In genomic region chr18:13726228-13726971, GRCh38 we compare ENCODE assay signal across 1 cellular context.
A peak's percentile ranks its signal among the peaks of the same experiment; 100 is the strongest.
TF ChIP-seq lines count a peak whose summit lies in the region.

Gene FAM210A, minus strand, starts transcription at chr18:13726558. Its CDS starts 44,481 bp downstream, at chr18:13682077.
Gene RNMT, plus strand, starts transcription at chr18:13726673. Its CDS starts 4,845 bp downstream, at chr18:13731518.

TF ChIP-seq in K562, 482 proteins besides CTCF, POLR2A, EP300 and RAD21 (continued from another document and continues in another):
- TF ChIP-seq CHD7 (IDR thresholded peaks at IDR 0.05; ENCODE audit: low read depth, low read length) (no peak), FIP1L1 (IDR thresholded peaks at IDR 0.05; ENCODE audit: low read depth, low read length, poor library complexity, severe bottlenecking) (peak; percentile 57), ZNF445 (CRISPR knock-in tag; IDR thresholded peaks at IDR 0.05; ENCODE audit: low read depth) (no peak), HMG20A (CRISPR knock-in tag; conservative IDR thresholded peaks at IDR 0.05) (no peak), MECOM (CRISPR knock-in tag; IDR thresholded peaks at IDR 0.05) (no peak), GTF2B (IDR thresholded peaks at IDR 0.05; ENCODE audit: extremely low read depth, insufficient read length) (no peak), SAFB (IDR thresholded peaks at IDR 0.05; ENCODE audit: borderline replicate concordance, low read depth, low read length) (no peak), SIN3B (IDR thresholded peaks at IDR 0.05; ENCODE audit: low read depth) (peak; percentile 82; the same call in 1 of the 2 replicates), C11orf30 (IDR thresholded peaks at IDR 0.05; ENCODE audit: low read depth) (peak; percentile 94), CBX8 (IDR thresholded peaks at IDR 0.05; ENCODE audit: borderline replicate concordance, extremely low read depth, low read depth, low read length, poor library complexity, severe bottlenecking) (no peak), CEBPZ (IDR thresholded peaks at IDR 0.05; ENCODE audit: borderline replicate concordance, low read depth, low read length) (no peak), ZBED1 (IDR thresholded peaks at IDR 0.05) (no peak), RBM22 (IDR thresholded peaks at IDR 0.05; ENCODE audit: low read depth, low read length, poor library complexity, severe bottlenecking) (no peak), HDGF (IDR thresholded peaks at IDR 0.05) (no peak), ESRRB (CRISPR knock-in tag; IDR thresholded peaks at IDR 0.05; ENCODE audit: borderline replicate concordance) (no peak), ZNF583 (CRISPR knock-in tag; IDR thresholded peaks at IDR 0.05) (no peak), YY1 (IDR thresholded peaks at IDR 0.05; ENCODE audit: borderline replicate concordance in 1 of 3, control insufficient read depth in 1 of 3, extremely low read depth in 1 of 3, insufficient read depth in 3 of 3, insufficient read length in 1 of 3, insufficient replicate concordance in 2 of 3, low read depth in 1 of 3, low read length in 2 of 3) (peak in 1 of 3 experiments; percentile 40), JUN (IDR thresholded peaks at IDR 0.05; ENCODE audit: borderline replicate concordance, low read depth, low read length) (peak; percentile 94), JUN (CRISPR knock-in tag; IDR thresholded peaks at IDR 0.05; ENCODE audit: borderline replicate concordance) (no peak), E2F1 (CRISPR knock-in tag; IDR thresholded peaks at IDR 0.05) (peak; percentile 62; the same call in 1 of the 2 replicates), BRD4 (IDR thresholded peaks at IDR 0.05) (no peak), ELK3 (CRISPR knock-in tag; IDR thresholded peaks at IDR 0.05) (no peak), CBX2 (IDR thresholded peaks at IDR 0.05; ENCODE audit: insufficient read depth, low read length, poor library complexity, severe bottlenecking) (no peak), SMARCC2 (IDR thresholded peaks at IDR 0.05; ENCODE audit: low read depth) (no peak), ZNF512 (tag; IDR thresholded peaks at IDR 0.05) (no peak), TAF7 (tag; IDR thresholded peaks at IDR 0.05) (no peak), ZNF23 (CRISPR knock-in tag; IDR thresholded peaks at IDR 0.05) (no peak), MTA3 (IDR thresholded peaks at IDR 0.05; ENCODE audit: borderline replicate concordance) (peak; percentile 67; the same call in 1 of the 2 replicates), FOXM1 (IDR thresholded peaks at IDR 0.05; ENCODE audit: low read depth) (no peak), FOXM1 (CRISPR knock-in tag; IDR thresholded peaks at IDR 0.05; ENCODE audit: low read depth) (0 out of 2 replicates have a peak, but pooled peaks have one; percentile 54), SMAD2 (IDR thresholded peaks at IDR 0.05; ENCODE audit: low read depth, low read length) (no peak), XRCC5 (IDR thresholded peaks at IDR 0.05; ENCODE audit: low read depth, low read length) (peak; percentile 15; the same call in 1 of the 2 replicates), HSF4 (CRISPR knock-in tag; IDR thresholded peaks at IDR 0.05; ENCODE audit: borderline replicate concordance) (no peak), MAFF (IDR thresholded peaks at IDR 0.05; ENCODE audit: low read length) (no peak), PRDM10 (IDR thresholded peaks at IDR 0.05; ENCODE audit: partially characterized antibody) (no peak), FOSL1 (tag; conservative IDR thresholded peaks at IDR 0.05) (no peak)
